In the genomic region with DNA sequence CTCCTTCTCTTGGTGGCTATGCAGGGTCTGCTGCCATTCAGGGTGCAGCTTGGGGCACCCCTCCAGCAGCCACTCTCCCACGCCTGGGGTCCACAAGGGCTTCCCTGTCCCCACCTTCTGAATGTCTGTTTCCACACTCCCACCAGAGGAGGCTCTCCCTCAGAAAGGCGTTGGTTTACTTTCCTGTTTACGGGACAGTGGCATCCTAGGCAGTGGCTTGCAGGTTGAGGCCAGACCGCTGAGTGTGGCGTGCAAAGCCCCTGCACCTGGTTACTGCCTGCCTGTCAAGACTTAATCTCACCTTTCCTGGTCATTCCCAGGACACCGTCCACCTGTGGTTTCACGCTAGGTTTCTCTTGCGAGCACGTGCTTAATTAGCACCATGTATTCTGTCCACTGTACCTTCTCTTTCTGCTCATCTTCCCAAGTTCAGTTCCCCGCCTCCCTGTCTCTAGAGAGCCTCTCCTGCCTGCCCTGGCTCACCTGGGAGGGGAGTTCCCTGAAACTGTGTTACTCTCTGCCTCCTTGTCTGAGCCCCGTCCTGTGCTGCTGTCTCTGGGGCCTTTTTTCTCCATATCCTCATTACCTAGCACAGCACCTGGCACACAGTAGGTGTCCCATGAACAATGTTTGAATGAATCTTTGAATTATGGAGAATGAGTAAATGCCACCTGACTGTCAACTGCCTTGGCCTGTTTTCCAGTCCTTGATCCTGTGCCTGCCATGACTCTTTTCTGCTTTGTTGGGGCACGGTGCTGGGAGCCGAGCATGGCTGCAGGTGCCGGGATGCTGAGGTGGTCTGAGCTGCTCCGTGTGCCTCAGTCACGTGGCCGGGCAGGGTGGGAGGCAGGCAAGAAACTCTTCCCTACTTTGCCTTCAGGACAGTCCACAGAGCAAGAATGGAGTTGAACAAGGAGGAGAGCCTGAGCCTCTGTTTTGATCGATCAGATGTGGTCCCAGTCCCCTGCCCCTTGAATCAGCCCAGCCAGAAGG, we compare ENCODE assay signal across 1 cellular context.
TF ChIP-seq lines count a peak whose summit lies in the region.

No MANE protein-coding gene starts in this region.

TF ChIP-seq in SK-N-SH, 30 proteins besides CTCF, POLR2A, EP300 and RAD21:
- TF ChIP-seq CHD2 (IDR thresholded peaks at IDR 0.05; ENCODE audit: low read length, partially characterized antibody) (no peak), YY1 (IDR thresholded peaks at IDR 0.05; ENCODE audit: low read depth) (no peak), NFIC (IDR thresholded peaks at IDR 0.05; ENCODE audit: borderline replicate concordance) (no peak), JUND (IDR thresholded peaks at IDR 0.05) (no peak), SIN3A (IDR thresholded peaks at IDR 0.05; ENCODE audit: borderline replicate concordance, low read depth, low read length) (no peak), POLR2AphosphoS5 (IDR thresholded peaks at IDR 0.05; ENCODE audit: low read depth, low read length) (no peak), ELF1 (IDR thresholded peaks at IDR 0.05) (no peak), TEAD4 (IDR thresholded peaks at IDR 0.05; ENCODE audit: borderline replicate concordance, insufficient read depth) (no peak), RCOR1 (IDR thresholded peaks at IDR 0.05; ENCODE audit: low read length) (no peak), RXRA (IDR thresholded peaks at IDR 0.05; ENCODE audit: borderline replicate concordance, low read depth) (no peak), TAF1 (IDR thresholded peaks at IDR 0.05; ENCODE audit: borderline replicate concordance, low read depth, low read length) (no peak)
- TF ChIP-seq, protein P1, sequence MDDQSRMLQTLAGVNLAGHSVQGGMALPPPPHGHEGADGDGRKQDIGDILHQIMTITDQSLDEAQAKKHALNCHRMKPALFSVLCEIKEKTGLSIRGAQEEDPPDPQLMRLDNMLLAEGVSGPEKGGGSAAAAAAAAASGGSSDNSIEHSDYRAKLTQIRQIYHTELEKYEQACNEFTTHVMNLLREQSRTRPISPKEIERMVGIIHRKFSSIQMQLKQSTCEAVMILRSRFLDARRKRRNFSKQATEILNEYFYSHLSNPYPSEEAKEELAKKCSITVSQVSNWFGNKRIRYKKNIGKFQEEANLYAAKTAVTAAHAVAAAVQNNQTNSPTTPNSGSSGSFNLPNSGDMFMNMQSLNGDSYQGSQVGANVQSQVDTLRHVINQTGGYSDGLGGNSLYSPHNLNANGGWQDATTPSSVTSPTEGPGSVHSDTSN (IDR thresholded peaks at IDR 0.05): no peak
- TF ChIP-seq, protein P2, sequence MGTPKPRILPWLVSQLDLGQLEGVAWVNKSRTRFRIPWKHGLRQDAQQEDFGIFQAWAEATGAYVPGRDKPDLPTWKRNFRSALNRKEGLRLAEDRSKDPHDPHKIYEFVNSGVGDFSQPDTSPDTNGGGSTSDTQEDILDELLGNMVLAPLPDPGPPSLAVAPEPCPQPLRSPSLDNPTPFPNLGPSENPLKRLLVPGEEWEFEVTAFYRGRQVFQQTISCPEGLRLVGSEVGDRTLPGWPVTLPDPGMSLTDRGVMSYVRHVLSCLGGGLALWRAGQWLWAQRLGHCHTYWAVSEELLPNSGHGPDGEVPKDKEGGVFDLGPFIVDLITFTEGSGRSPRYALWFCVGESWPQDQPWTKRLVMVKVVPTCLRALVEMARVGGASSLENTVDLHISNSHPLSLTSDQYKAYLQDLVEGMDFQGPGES (IDR thresholded peaks at IDR 0.05; ENCODE audit: low read depth, low read length): no peak
- TF ChIP-seq, protein P3, sequence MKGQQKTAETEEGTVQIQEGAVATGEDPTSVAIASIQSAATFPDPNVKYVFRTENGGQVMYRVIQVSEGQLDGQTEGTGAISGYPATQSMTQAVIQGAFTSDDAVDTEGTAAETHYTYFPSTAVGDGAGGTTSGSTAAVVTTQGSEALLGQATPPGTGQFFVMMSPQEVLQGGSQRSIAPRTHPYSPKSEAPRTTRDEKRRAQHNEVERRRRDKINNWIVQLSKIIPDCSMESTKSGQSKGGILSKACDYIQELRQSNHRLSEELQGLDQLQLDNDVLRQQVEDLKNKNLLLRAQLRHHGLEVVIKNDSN (IDR thresholded peaks at IDR 0.05; ENCODE audit: borderline replicate concordance, low read depth): no peak
- TF ChIP-seq, protein P4, sequence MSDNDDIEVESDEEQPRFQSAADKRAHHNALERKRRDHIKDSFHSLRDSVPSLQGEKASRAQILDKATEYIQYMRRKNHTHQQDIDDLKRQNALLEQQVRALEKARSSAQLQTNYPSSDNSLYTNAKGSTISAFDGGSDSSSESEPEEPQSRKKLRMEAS (IDR thresholded peaks at IDR 0.05; ENCODE audit: low read depth): no peak
- TF ChIP-seq, protein P5, sequence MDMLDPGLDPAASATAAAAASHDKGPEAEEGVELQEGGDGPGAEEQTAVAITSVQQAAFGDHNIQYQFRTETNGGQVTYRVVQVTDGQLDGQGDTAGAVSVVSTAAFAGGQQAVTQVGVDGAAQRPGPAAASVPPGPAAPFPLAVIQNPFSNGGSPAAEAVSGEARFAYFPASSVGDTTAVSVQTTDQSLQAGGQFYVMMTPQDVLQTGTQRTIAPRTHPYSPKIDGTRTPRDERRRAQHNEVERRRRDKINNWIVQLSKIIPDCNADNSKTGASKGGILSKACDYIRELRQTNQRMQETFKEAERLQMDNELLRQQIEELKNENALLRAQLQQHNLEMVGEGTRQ (IDR thresholded peaks at IDR 0.05; ENCODE audit: borderline replicate concordance, low read depth, low read length): no peak
